Comparison of ENCODE assay signal across 21 cellular contexts in the genomic region with DNA sequence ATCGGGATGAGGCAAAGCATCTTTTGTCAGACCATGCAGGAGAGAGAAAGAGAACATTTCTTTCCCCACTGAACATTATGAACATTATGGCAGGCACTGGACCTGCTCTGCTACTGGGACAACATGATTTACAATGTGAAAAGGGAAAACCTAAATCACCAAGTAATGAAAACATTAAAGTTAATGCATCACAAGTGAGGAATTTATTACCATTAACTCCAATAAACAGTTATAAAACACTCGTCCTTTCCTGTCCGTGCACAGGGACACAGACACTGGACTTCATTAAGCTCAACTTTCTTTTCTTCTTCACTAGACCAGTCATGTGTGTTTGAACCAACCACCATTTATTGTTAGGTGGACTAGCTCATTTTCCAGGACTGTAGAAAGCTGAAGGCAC.
"Had no signal": no experiment of that assay in that cellular context is flagged by ENCODE, and none has a peak within 500 bp of the region (broad histone marks: within the 10 kb centered on the region; RNA-seq: fewer than 3 reads in every experiment).

No MANE protein-coding gene starts in this region.

- DNase-seq: activated B cell treated with CpG ODN at 0.5 μM for 24 hours; activated CD4-positive, alpha-beta T cell treated with anti-CD3 and anti-CD28 coated beads for 4 hours; activated CD4-positive, alpha-beta T cell treated with anti-CD3 and anti-CD28 coated beads, Interleukin-2, amount 50 U/mL, for 48 hours; activated CD8-positive, alpha-beta memory T cell treated with anti-CD3 and anti-CD28 coated beads, Interleukin-2, amount 50 U/mL, for 48 hours; activated gamma-delta T cell; activated T-cell treated with anti-CD3 and anti-CD28 coated beads, Interleukin-2, amount 50 U/mL, for 4 hours; anterior cingulate cortex; body of pancreas; effector CD4-positive, alpha-beta T cell; foreskin fibroblast; heart right ventricle; left lung; naive thymus-derived CD8-positive, alpha-beta T cell; stimulated activated CD4-positive, alpha-beta T cell treated with anti-CD3 and anti-CD28 coated beads, Interleukin-4, amount 100 ng/mL, for 24 hours; stimulated activated naive CD8-positive, alpha-beta T cell treated with anti-CD3 and anti-CD28 coated beads, Interleukin-15, Interleukin-2, amounts not matched to agents 100 U/mL and 50 U/mL, for 24 hours; T1000 had no signal

- H3K27me3 ChIP-seq: body of pancreas, left lung had no signal

- ATAC-seq: activated T-cell treated with anti-CD3 and anti-CD28 coated beads, Interleukin-2, amount 50 U/mL, for 4 hours; body of pancreas; heart right ventricle; left lung; naive thymus-derived CD8-positive, alpha-beta T cell; stimulated activated naive CD8-positive, alpha-beta T cell treated with anti-CD3 and anti-CD28 coated beads, Interleukin-15, Interleukin-2, amounts not matched to agents 100 U/mL and 50 U/mL, for 24 hours had no signal

- H3K27ac ChIP-seq: body of pancreas, cardiac muscle cell, heart right ventricle, left lung had no signal

- H3K9me3 ChIP-seq: body of pancreas, heart right ventricle, left lung had no signal

- H3K9me3 Mint-ChIP-seq: activated B cell treated with CpG ODN at 0.5 μM for 24 hours; activated naive CD4-positive, alpha-beta T cell treated with anti-CD3 and anti-CD28 coated beads, Interleukin-2, amount 50 U/mL, for 24 hours; activated T-cell treated with anti-CD3 and anti-CD28 coated beads, Interleukin-2, amount 50 U/mL, for 4 hours; dendritic cell treated with granulocyte-macrophage colony-stimulating factor and Interleukin-4, amounts not matched to agents 40 ng/mL and 50 ng/mL, for 4 days; naive thymus-derived CD8-positive, alpha-beta T cell had no signal

- H3K27ac Mint-ChIP-seq: activated B cell treated with CpG ODN at 0.5 μM for 24 hours; dendritic cell treated with granulocyte-macrophage colony-stimulating factor and Interleukin-4, amounts not matched to agents 40 ng/mL and 50 ng/mL, for 4 days; progenitor cell of endocrine pancreas had no signal

- H3K4me3 Mint-ChIP-seq: activated B cell treated with CpG ODN at 0.5 μM for 24 hours; activated naive CD4-positive, alpha-beta T cell treated with anti-CD3 and anti-CD28 coated beads, Interleukin-2, amount 50 U/mL, for 24 hours; activated T-cell treated with anti-CD3 and anti-CD28 coated beads, Interleukin-2, amount 50 U/mL, for 4 hours; dendritic cell treated with granulocyte-macrophage colony-stimulating factor and Interleukin-4, amounts not matched to agents 40 ng/mL and 50 ng/mL, for 4 days; naive thymus-derived CD8-positive, alpha-beta T cell had no signal

- H3K27me3 Mint-ChIP-seq: activated B cell treated with CpG ODN at 0.5 μM for 24 hours; activated naive CD4-positive, alpha-beta T cell treated with anti-CD3 and anti-CD28 coated beads, Interleukin-2, amount 50 U/mL, for 24 hours; naive thymus-derived CD8-positive, alpha-beta T cell had no signal

- H3K36me3 ChIP-seq: cardiac muscle cell, heart right ventricle, left lung had no signal

- H3K4me1 ChIP-seq: body of pancreas, left lung had no signal

- H3K4me3 ChIP-seq: body of pancreas, cardiac muscle cell, heart right ventricle, left lung, lung had no signal
